8 cellular contexts compared by ENCODE assay signal in genomic region chr4:6873792-6874461, GRCh38. TPM values are rescaled to one million over a fixed set of nuclear protein-coding genes. Genes with fewer than 3 reads are reported as not detected.
DNase-seq lines count a peak whose midpoint lies in the region; ATAC-seq lines count a peak whose summit lies in the region.

No MANE protein-coding gene starts in this region.

- peak overlapping the region; percentile 6 for H4K91ac ChIP-seq in mesenchymal stem cell (ENCODE audit: low read length)

- H3K27me3 ChIP-seq in mesenchymal stem cell (ENCODE audit: control insufficient read depth in 1 of 2, insufficient read depth in 1 of 2, low read length in 2 of 2) = no peaks in the 10 kb centered on the region

- no peak overlapping the region for H3K9ac ChIP-seq in mesenchymal stem cell (ENCODE audit: low read length)

- no peak overlapping the region for H3K18ac ChIP-seq in mesenchymal stem cell (ENCODE audit: low read depth in 1 of 2, low read length in 2 of 2)

- no peak overlapping the region for H4K8ac ChIP-seq in mesenchymal stem cell (ENCODE audit: low read length)

- H3K36me3 ChIP-seq in mesenchymal stem cell (ENCODE audit: control insufficient read depth in 1 of 2, insufficient read depth in 2 of 2, low read depth in 1 of 2, low read length in 2 of 2) = peaks cover 51 to 80% of the 10 kb centered on the region in 2 experiments

- no peak overlapping the region for H2BK5ac ChIP-seq in mesenchymal stem cell (ENCODE audit: low read depth, low read length, poor library complexity, severe bottlenecking)

- peaks cover 5% of the 10 kb centered on the region for H3K4me1 ChIP-seq in mesenchymal stem cell (ENCODE audit: control insufficient read depth, insufficient read depth, low read depth, low read length)

- peaks cover 32% of the 10 kb centered on the region for H3K79me1 ChIP-seq in mesenchymal stem cell (replicated peaks; ENCODE audit: low read length, poor library complexity, severe bottlenecking)

- peak; percentile 69 for DNase-seq in COLO668 (lab: John Stamatoyannopoulos, UW; ENCODE audit: unreplicated experiment)
- peak; percentile 17 for DNase-seq in NCI-H1105 treated with DMSO at 0.1 percent for 48 hours (lab: John Stamatoyannopoulos, UW)
- peak; percentile 81 to 83 for DNase-seq in activated CD4-positive, alpha-beta T cell treated with anti-CD3 and anti-CD28 coated beads, Interleukin-2, amount 50 U/mL, for 4 hours
- DNase-seq in dermis microvascular lymphatic vessel endothelial cell (ENCODE audit: low read depth in 2 of 2) = peak; percentile 28 to 67
- peak; percentile 67 for DNase-seq in mesenchymal stem cell
- peak; percentile 66 to 71 for DNase-seq in stimulated activated CD8-positive, alpha-beta memory T cell treated with anti-CD3 and anti-CD28 coated beads, Interleukin-2, amount 100 ng/mL, for 48 hours (ENCODE audit: low read depth in 2 of 2)
- DNase-seq in HPDE6-E6E7 (ENCODE audit: extremely low spot score) = no peak

- no peaks in the 10 kb centered on the region for H3K9me3 ChIP-seq in mesenchymal stem cell (ENCODE audit: control insufficient read depth, low read length)

- no peak overlapping the region for H3K4ac ChIP-seq in mesenchymal stem cell (ENCODE audit: low read depth in 1 of 2, low read length in 2 of 2)

- H3K4me2 ChIP-seq in mesenchymal stem cell (ENCODE audit: low read length, poor library complexity, severe bottlenecking) = no peak overlapping the region

- no peak overlapping the region for H3K14ac ChIP-seq in mesenchymal stem cell (ENCODE audit: low read length in 2 of 2)

- H2BK120ac ChIP-seq in mesenchymal stem cell (ENCODE audit: low read depth, low read length) = no peak overlapping the region

- peak overlapping the region; percentile 40 to 51 for H2BK12ac ChIP-seq in mesenchymal stem cell (ENCODE audit: low read length in 2 of 2)

- H3K23ac ChIP-seq in mesenchymal stem cell (ENCODE audit: low read length in 2 of 2) = no peak overlapping the region

- WGBS in mesenchymal stem cell = 76% methylated on average over 3 of the region's 3 CpGs

- no peak overlapping the region for H2BK15ac ChIP-seq in mesenchymal stem cell (ENCODE audit: low read depth, poor library complexity, severe bottlenecking)

- H2AFZ ChIP-seq in mesenchymal stem cell (ENCODE audit: low read depth, low read length) = no peak overlapping the region

- peak; percentile 60 for ATAC-seq in GM21423 (IDR thresholded peaks at IDR 0.05; ENCODE audit: unreplicated experiment)

- no peak overlapping the region for H3K4me3 ChIP-seq in mesenchymal stem cell (ENCODE audit: insufficient read depth in 1 of 2, low read depth in 1 of 2, low read length in 2 of 2)

- no peak overlapping the region for H3K27ac ChIP-seq in mesenchymal stem cell (ENCODE audit: low read length, poor library complexity, severe bottlenecking)

- H2AK5ac ChIP-seq in mesenchymal stem cell (ENCODE audit: low read length, severe bottlenecking) = no peak overlapping the region

RNA-seq across cellular contexts. Expression of gene TBC1D14, which starts 35.7 kb away (rescaled TPM):
- 17.1 and 20.6 TPM in 2 replicates for total RNA-seq in dermis microvascular lymphatic vessel endothelial cell
- polyA plus RNA-seq in mesenchymal stem cell (2013, experiment 1 of 2) = 25.0 TPM
- 24.9 TPM for polyA plus RNA-seq in mesenchymal stem cell (2013, experiment 2 of 2)
